Comparison of ENCODE assay signal across 25 cellular contexts in genomic region chr3:29950232-29950631, GRCh38.
DNase-seq lines count a peak whose midpoint lies in the region; TF ChIP-seq lines count a peak whose summit lies in the region.
"Had no signal": no experiment of that assay in that cellular context is flagged by ENCODE, and none has a peak within 500 bp of the region (broad histone marks: within the 10 kb centered on the region; RNA-seq: fewer than 3 reads in every experiment).

No MANE protein-coding gene starts in this region.

- no peak overlapping the region for H2BK12ac ChIP-seq in mesenchymal stem cell (ENCODE audit: low read length in 2 of 2)

- H3K79me1 ChIP-seq in mesenchymal stem cell (replicated peaks; ENCODE audit: low read length, poor library complexity, severe bottlenecking): no peaks in the 10 kb centered on the region

- H3K4ac ChIP-seq in mesenchymal stem cell (ENCODE audit: low read depth in 1 of 2, low read length in 2 of 2): no peak overlapping the region

- no peak overlapping the region for H3K4me3 ChIP-seq in GM23248
- no peak overlapping the region for H3K4me3 ChIP-seq in mesenchymal stem cell (ENCODE audit: insufficient read depth in 1 of 2, low read depth in 1 of 2, low read length in 2 of 2)
- no peak overlapping the region for H3K4me3 ChIP-seq in hepatocyte
- H3K4me3 ChIP-seq: BLaER1 treated with 17β-estradiol and CSF1 and Interleukin-3, amounts not matched to agents 10 nM and 100 nM; prostate gland had no signal

- H3K79me2 ChIP-seq in GM23248 (ENCODE audit: insufficient read depth) (no peaks in the 10 kb centered on the region), hepatocyte (no peaks in the 10 kb centered on the region)

- no peak overlapping the region for H4K91ac ChIP-seq in mesenchymal stem cell (ENCODE audit: low read length)

- no peak overlapping the region for H2BK5ac ChIP-seq in mesenchymal stem cell (ENCODE audit: low read depth, low read length, poor library complexity, severe bottlenecking)

- H3K36me3 ChIP-seq in GM23248 (ENCODE audit: low read depth): 0 out of 2 replicates have a peak, but pooled peaks cover 3% of the 10 kb centered on the region
- H3K36me3 ChIP-seq in mesenchymal stem cell (ENCODE audit: control insufficient read depth in 1 of 2, insufficient read depth in 2 of 2, low read depth in 1 of 2, low read length in 2 of 2): peaks cover 0 to 4% of the 10 kb centered on the region in 2 experiments
- no peaks in the 10 kb centered on the region for H3K36me3 ChIP-seq in hepatocyte (replicated peaks; ENCODE audit: insufficient read depth, low read depth)
- H3K36me3 ChIP-seq: BLaER1 treated with 17β-estradiol and CSF1 and Interleukin-3, amounts not matched to agents 10 nM and 100 nM; prostate gland had no signal

- H2BK120ac ChIP-seq in mesenchymal stem cell (ENCODE audit: low read depth, low read length): no peak overlapping the region

- TF ChIP-seq CTCF in hepatocyte (IDR thresholded peaks at IDR 0.05; ENCODE audit: poor library complexity): no peak

- peak overlapping the region in 1 of 2 experiments; percentile 66 for H3K18ac ChIP-seq in mesenchymal stem cell (ENCODE audit: low read depth in 1 of 2, low read length in 2 of 2)

- no peak overlapping the region for H2AFZ ChIP-seq in GM23248
- H2AFZ ChIP-seq in mesenchymal stem cell (ENCODE audit: low read depth, low read length): no peak overlapping the region
- no peak overlapping the region for H2AFZ ChIP-seq in hepatocyte

- DNase-seq in Ammon's horn (ENCODE audit: low spot score) (peak; percentile 9), GM23248 (peak; percentile 23), RPMI7951 (ENCODE audit: low read depth) (peak; percentile 3), mesenchymal stem cell (peak; percentile 75), activated gamma-delta T cell treated with Interleukin-2 at 50 U/mL for 16 hours (no peak), hepatocyte (ENCODE audit: low spot score) (no peak), NCI-H510A treated with DMSO at 0.1 percent for 48 hours (lab: John Stamatoyannopoulos, UW) (no peak), KBM-7 (no peak)
- DNase-seq: ACHN; activated CD4-positive, alpha-beta memory T cell treated with anti-CD3 and anti-CD28 coated beads for 36 hours; activated CD8-positive, alpha-beta memory T cell treated with anti-CD3 and anti-CD28 coated beads, Interleukin-2, amount 50 U/mL, for 4 hours; activated naive CD4-positive, alpha-beta T cell treated with Interleukin-2 at 50 U/mL for 16 hours; effector memory CD8-positive, alpha-beta T cell; glutamatergic neuron; GOT3; naive B cell; NCI-H1417 treated with DMSO at 0.1 percent for 48 hours; NCI-H2029 treated with DMSO at 0.1 percent for 48 hours; NCI-H82; nucleus accumbens; RPMI8226; stimulated activated CD4-positive, alpha-beta T cell treated with anti-CD3 and anti-CD28 coated beads, Interleukin-15, amount 100 ng/mL, for 24 hours; stimulated activated CD4-positive, alpha-beta T cell treated with anti-CD3 and anti-CD28 coated beads, Interleukin-4, amount 100 ng/mL, for 4 hours had no signal

- H3K27me3 ChIP-seq in GM23248 (replicated peaks; ENCODE audit: insufficient read depth): no peaks in the 10 kb centered on the region
- H3K27me3 ChIP-seq in mesenchymal stem cell (ENCODE audit: control insufficient read depth in 1 of 2, insufficient read depth in 1 of 2, low read length in 2 of 2): no peaks in the 10 kb centered on the region
- H3K27me3 ChIP-seq in hepatocyte: no peaks in the 10 kb centered on the region
- H3K27me3 ChIP-seq: BLaER1 treated with 17β-estradiol and CSF1 and Interleukin-3, amounts not matched to agents 10 nM and 100 nM had no signal

- no peaks in the 10 kb centered on the region for H3K9me3 ChIP-seq in GM23248 (ENCODE audit: low read depth)
- H3K9me3 ChIP-seq in mesenchymal stem cell (ENCODE audit: control insufficient read depth, low read length): no peaks in the 10 kb centered on the region
- no peaks in the 10 kb centered on the region for H3K9me3 ChIP-seq in hepatocyte (ENCODE audit: low read depth)
- H3K9me3 ChIP-seq: BLaER1 treated with 17β-estradiol and CSF1 and Interleukin-3, amounts not matched to agents 10 nM and 100 nM; prostate gland had no signal

- H2BK15ac ChIP-seq in mesenchymal stem cell (ENCODE audit: low read depth, poor library complexity, severe bottlenecking): no peak overlapping the region

- H3K23ac ChIP-seq in mesenchymal stem cell (ENCODE audit: low read length in 2 of 2): no peak overlapping the region

- H3K9me2 ChIP-seq in GM23248 (ENCODE audit: insufficient read depth) (no peaks in the 10 kb centered on the region), hepatocyte (replicated peaks; ENCODE audit: insufficient read depth) (no peaks in the 10 kb centered on the region)

- H4K20me1 ChIP-seq in GM23248 (ENCODE audit: insufficient read depth) (no peaks in the 10 kb centered on the region), hepatocyte (ENCODE audit: insufficient read depth, poor library complexity, severe bottlenecking) (no peaks in the 10 kb centered on the region)
- H4K20me1 ChIP-seq: BLaER1 treated with 17β-estradiol and CSF1 and Interleukin-3, amounts not matched to agents 10 nM and 100 nM had no signal

- 0 out of 2 replicates have a peak, but pooled peaks cover 11% of the 10 kb centered on the region for H3F3A ChIP-seq in GM23248 (ENCODE audit: insufficient read depth)

- H3K9ac ChIP-seq in GM23248 (no peak overlapping the region), mesenchymal stem cell (ENCODE audit: low read length) (no peak overlapping the region)
- H3K9ac ChIP-seq: BLaER1 treated with 17β-estradiol and CSF1 and Interleukin-3, amounts not matched to agents 10 nM and 100 nM had no signal

- no peak overlapping the region for H3K14ac ChIP-seq in mesenchymal stem cell (ENCODE audit: low read length in 2 of 2)

- peaks cover 31% of the 10 kb centered on the region for H3K4me1 ChIP-seq in GM23248 (ENCODE audit: insufficient read depth)
- no peaks in the 10 kb centered on the region for H3K4me1 ChIP-seq in mesenchymal stem cell (ENCODE audit: control insufficient read depth, insufficient read depth, low read depth, low read length)
- no peaks in the 10 kb centered on the region for H3K4me1 ChIP-seq in hepatocyte (ENCODE audit: insufficient read depth)
- H3K4me1 ChIP-seq: BLaER1 treated with 17β-estradiol and CSF1 and Interleukin-3, amounts not matched to agents 10 nM and 100 nM; prostate gland had no signal

- H3K4me2 ChIP-seq in GM23248 (ENCODE audit: unreplicated experiment): no peak overlapping the region
- H3K4me2 ChIP-seq in mesenchymal stem cell (ENCODE audit: low read length, poor library complexity, severe bottlenecking): no peak overlapping the region
- no peak overlapping the region for H3K4me2 ChIP-seq in hepatocyte
- H3K4me2 ChIP-seq: BLaER1 treated with 17β-estradiol and CSF1 and Interleukin-3, amounts not matched to agents 10 nM and 100 nM had no signal

- in situ Hi-C loops in GM23248 (cut with MboI) (no loop called here), KBM-7 (cut with MboI; ENCODE audit: low pct_unique_long_range_greater_than_20kb, low sequenced_read_pairs) (no loop called here)

- H4K8ac ChIP-seq in mesenchymal stem cell (ENCODE audit: low read length): no peak overlapping the region

- H2AK5ac ChIP-seq in mesenchymal stem cell (ENCODE audit: low read length, severe bottlenecking): no peak overlapping the region

- WGBS in GM23248 (ENCODE audit: low coverage in 1 of 2, low lambda C conversion rate in 2 of 2, missing lambda C conversion rate in 2 of 2), 2 experiments: 83% methylated on average over 6 of the region's 6 CpGs
- WGBS in mesenchymal stem cell: 17% methylated on average over 6 of the region's 6 CpGs
- WGBS in hepatocyte (ENCODE audit: low lambda C conversion rate, missing lambda C conversion rate): 83% methylated on average over 6 of the region's 6 CpGs

- H3K27ac ChIP-seq in GM23248: no peak overlapping the region
- H3K27ac ChIP-seq in mesenchymal stem cell (ENCODE audit: low read length, poor library complexity, severe bottlenecking): no peak overlapping the region
- H3K27ac ChIP-seq in hepatocyte: no peak overlapping the region
- H3K27ac ChIP-seq: BLaER1 treated with 17β-estradiol and CSF1 and Interleukin-3, amounts not matched to agents 10 nM and 100 nM; prostate gland had no signal

Comparison
In these comparisons a context has a peak if more than half of its experiments do, and no peak if none do; other contexts are left out.
1. DNase-seq: peak in Ammon's horn (single experiment), GM23248 (single experiment), RPMI7951 (single experiment) and mesenchymal stem cell (single experiment); none in activated gamma-delta T cell treated with Interleukin-2 at 50 U/mL for 16 hours (single experiment), hepatocyte (single experiment), NCI-H510A treated with DMSO at 0.1 percent for 48 hours (single experiment) and KBM-7 (single experiment).